In genomic region chr10:21173433-21173963, GRCh38 we compare ENCODE assay signal across 10 cellular contexts.
DNase-seq lines count a peak whose midpoint lies in the region; ATAC-seq and TF ChIP-seq lines count a peak whose summit lies in the region.
"Had no signal": no experiment of that assay in that cellular context is flagged by ENCODE, and none has a peak within 500 bp of the region (broad histone marks: within the 10 kb centered on the region; RNA-seq: fewer than 3 reads in every experiment).

No MANE protein-coding gene starts in this region.

- no peak for TF ChIP-seq POLR2A in lower leg skin (IDR thresholded peaks at IDR 0.05)

- POLR2A ChIA-PET in activated CD4-positive, alpha-beta T cell treated with anti-CD3 and anti-CD28 coated beads for 36 hours (lab: Charles Lee) = no interaction called here

- H3K27ac Mint-ChIP-seq in activated CD4-positive, alpha-beta T cell treated with anti-CD3 and anti-CD28 coated beads for 36 hours = no peak overlapping the region
- peak overlapping the region in 4 of 5 experiments; percentile 78 to 94 (median 89) for H3K27ac Mint-ChIP-seq in brain

- no peaks in the 10 kb centered on the region for H3K9me3 Mint-ChIP-seq in activated CD4-positive, alpha-beta T cell treated with anti-CD3 and anti-CD28 coated beads for 36 hours (ENCODE audit: low read depth)
- peaks cover 0 to 8% (median 3%) of the 10 kb centered on the region in 5 experiments for H3K9me3 Mint-ChIP-seq in brain

- no peaks in the 10 kb centered on the region for H3K9me3 ChIP-seq in tibial artery

- H3K27me3 ChIP-seq in tibial artery = peaks cover 0 to 51% of the 10 kb centered on the region in 2 donors

- peaks cover 0 to 22% (median 19%) of the 10 kb centered on the region in 4 donors for H3K4me1 ChIP-seq in tibial artery

- intact Hi-C loops in activated CD4-positive, alpha-beta T cell treated with anti-CD3 and anti-CD28 coated beads for 36 hours (cut with DNase I, micrococcal nuclease) = no loop called here
- intact Hi-C loops in lower leg skin (cut with DNase I; ENCODE audit: low total_unique reads) = no loop called here
- intact Hi-C loops in tibial artery (cut with DNase I; ENCODE audit: low total_unique reads) = no loop called here

- 0 to 1% methylated on average over 10 to 51 of the region's 60 CpGs for WGBS in lower leg skin, 2 donors

- TF ChIP-seq CTCF in brain (conservative IDR thresholded peaks at IDR 0.05) (no peak), lower leg skin (IDR thresholded peaks at IDR 0.05) (no peak), tibial artery (IDR thresholded peaks at IDR 0.05) (no peak)

- H3K27me3 Mint-ChIP-seq in activated CD4-positive, alpha-beta T cell treated with anti-CD3 and anti-CD28 coated beads for 36 hours = peaks cover 52% of the 10 kb centered on the region
- peaks cover 23% of the 10 kb centered on the region for H3K27me3 Mint-ChIP-seq in brain

- H3K36me3 ChIP-seq in tibial artery = no peaks in the 10 kb centered on the region

- peaks cover 3% of the 10 kb centered on the region for H3K4me1 Mint-ChIP-seq in activated CD4-positive, alpha-beta T cell treated with anti-CD3 and anti-CD28 coated beads for 36 hours
- H3K4me1 Mint-ChIP-seq in brain = peaks cover 56% of the 10 kb centered on the region

- peak overlapping the region; percentile 50 for H3K4me3 ChIP-seq in lower leg skin (ENCODE audit: low read depth, poor library complexity, severe bottlenecking)
- peak overlapping the region; percentile 28 to 55 for H3K4me3 ChIP-seq in tibial artery

- peak; percentile 16 for DNase-seq in activated CD4-positive, alpha-beta T cell treated with anti-CD3 and anti-CD28 coated beads for 36 hours
- DNase-seq in activated CD4-positive, alpha-beta T cell treated with anti-CD3 and anti-CD28 coated beads for 4 hours = no peak
- DNase-seq in lower leg skin (ENCODE audit: low spot score in 2 of 2) (peak in 1 of 2 donors; percentile 82), tibial artery (no peak), DMS 273 treated with DMSO at 0.1 percent for 48 hours (lab: John Stamatoyannopoulos, UW) (no peak), kidney tubule cell (ENCODE audit: low spot score) (no peak)
- DNase-seq in activated naive CD4-positive, alpha-beta T cell (lab: John Stamatoyannopoulos, UW) = no peak
- DNase-seq: DND-41; NK-92 treated with Interleukin-12 subunit alpha and Interleukin-12 subunit beta, amount 100 ng/mL, for 24 hours had no signal

- H3K36me3 Mint-ChIP-seq in activated CD4-positive, alpha-beta T cell treated with anti-CD3 and anti-CD28 coated beads for 36 hours (ENCODE audit: low read depth) = no peaks in the 10 kb centered on the region
- peaks cover 27% of the 10 kb centered on the region for H3K36me3 Mint-ChIP-seq in brain

- CTCF ChIA-PET in activated CD4-positive, alpha-beta T cell treated with anti-CD3 and anti-CD28 coated beads for 36 hours (lab: Charles Lee) = interaction anchor here (1.7 kb wide), 1 partner anchor 12 kb away, joined by 5 read pairs; no protein-coding TSS in a partner anchor

- no peak for ATAC-seq in activated CD4-positive, alpha-beta T cell treated with anti-CD3 and anti-CD28 coated beads for 36 hours

- no peak overlapping the region for H3K27ac ChIP-seq in tibial artery

- peak overlapping the region; percentile 60 for H3K4me3 Mint-ChIP-seq in activated CD4-positive, alpha-beta T cell treated with anti-CD3 and anti-CD28 coated beads for 36 hours
- peak overlapping the region; percentile 95 to 98 (median 95) for H3K4me3 Mint-ChIP-seq in brain
